In the genomic region with DNA sequence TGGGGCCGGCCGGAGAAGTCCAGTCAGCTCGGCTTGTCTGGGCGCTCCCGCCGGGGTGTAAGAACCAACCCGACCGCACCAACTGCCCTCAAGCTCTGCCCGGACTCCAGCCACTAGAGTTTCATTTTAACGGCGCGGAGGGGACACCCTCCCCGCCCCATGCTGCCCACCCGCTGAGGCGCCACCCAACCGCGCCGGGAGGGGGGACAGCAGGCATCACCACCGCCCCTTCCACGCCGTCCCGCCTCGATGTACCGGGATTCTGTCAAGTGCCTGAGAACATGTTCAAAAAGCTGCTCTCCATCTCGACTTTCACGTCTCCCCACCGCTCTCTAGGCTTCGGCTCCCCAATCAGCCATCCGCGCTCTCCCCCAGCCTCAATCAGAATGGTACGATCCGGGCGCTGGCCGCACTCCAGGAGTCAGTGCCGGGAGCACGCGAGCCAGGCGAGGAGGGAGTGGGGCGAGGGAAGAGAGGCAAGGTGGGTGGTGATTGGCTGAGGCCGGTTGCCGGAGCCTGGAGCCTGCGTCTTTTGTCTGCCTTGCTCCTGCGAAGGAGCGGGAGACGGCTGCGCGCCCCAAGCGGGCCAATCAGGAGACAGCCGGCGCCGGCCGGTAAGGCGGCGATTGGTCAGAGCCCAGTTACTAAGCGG, we compare ENCODE assay signal across 1 cellular context.
TF ChIP-seq lines count a peak whose summit lies in the region.

A gene (minus strand): TSS at position 101 of the 652 bp plus-strand sequence. CDS start 677 bp downstream, outside the sequence.

TF ChIP-seq in HEK293, 187 proteins besides CTCF, POLR2A, EP300 and RAD21 (continued from another document and continues in another):
- TF ChIP-seq, protein P1, sequence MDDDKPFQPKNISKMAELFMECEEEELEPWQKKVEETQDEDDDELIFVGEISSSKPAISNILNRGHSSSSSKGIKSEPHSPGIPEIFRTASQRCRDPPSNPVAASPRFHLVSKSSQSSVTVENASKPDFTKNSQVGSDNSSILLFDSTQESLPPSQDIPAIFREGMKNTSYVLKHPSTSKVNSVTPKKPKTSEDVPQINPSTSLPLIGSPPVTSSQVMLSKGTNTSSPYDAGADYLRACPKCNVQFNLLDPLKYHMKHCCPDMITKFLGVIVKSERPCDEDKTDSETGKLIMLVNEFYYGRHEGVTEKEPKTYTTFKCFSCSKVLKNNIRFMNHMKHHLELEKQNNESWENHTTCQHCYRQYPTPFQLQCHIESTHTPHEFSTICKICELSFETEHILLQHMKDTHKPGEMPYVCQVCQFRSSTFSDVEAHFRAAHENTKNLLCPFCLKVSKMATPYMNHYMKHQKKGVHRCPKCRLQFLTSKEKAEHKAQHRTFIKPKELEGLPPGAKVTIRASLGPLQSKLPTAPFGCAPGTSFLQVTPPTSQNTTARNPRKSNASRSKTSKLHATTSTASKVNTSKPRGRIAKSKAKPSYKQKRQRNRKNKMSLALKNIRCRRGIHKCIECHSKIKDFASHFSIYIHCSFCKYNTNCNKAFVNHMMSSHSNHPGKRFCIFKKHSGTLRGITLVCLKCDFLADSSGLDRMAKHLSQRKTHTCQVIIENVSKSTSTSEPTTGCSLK (tag by site-specific recombination; IDR thresholded peaks at IDR 0.05): no peak
- TF ChIP-seq ZNF214 (tag by site-specific recombination; IDR thresholded peaks at IDR 0.05; ENCODE audit: borderline replicate concordance) (no peak), KLF7 (tag by site-specific recombination; IDR thresholded peaks at IDR 0.05; ENCODE audit: borderline replicate concordance) (peak; percentile 98), BCL11A (tag by site-specific recombination; IDR thresholded peaks at IDR 0.05; ENCODE audit: low read depth) (peak; percentile 96), ZNF521 (tag by site-specific recombination; IDR thresholded peaks at IDR 0.05) (no peak), ZNF549 (tag by site-specific recombination; IDR thresholded peaks at IDR 0.05) (no peak), ZNF292 (tag by site-specific recombination; IDR thresholded peaks at IDR 0.05; ENCODE audit: borderline replicate concordance, low read depth) (no peak), ZNF544 (tag by site-specific recombination; IDR thresholded peaks at IDR 0.05) (no peak), ZNF311 (tag by site-specific recombination; IDR thresholded peaks at IDR 0.05; ENCODE audit: borderline replicate concordance) (no peak), ZNF777 (tag by site-specific recombination; IDR thresholded peaks at IDR 0.05; ENCODE audit: borderline replicate concordance) (no peak), SCRT2 (tag by site-specific recombination; IDR thresholded peaks at IDR 0.05) (peak; percentile 57), ZNF660 (tag by site-specific recombination; IDR thresholded peaks at IDR 0.05) (peak; percentile 90), ZNF501 (tag by site-specific recombination; IDR thresholded peaks at IDR 0.05) (peak; percentile 100), ZFP41 (tag by site-specific recombination; IDR thresholded peaks at IDR 0.05; ENCODE audit: borderline replicate concordance) (no peak; the same call in 1 of the 2 replicates), ZNF596 (tag by site-specific recombination; IDR thresholded peaks at IDR 0.05) (0 out of 2 replicates have a peak, but pooled peaks have one; percentile 34), ZNF843 (tag by site-specific recombination; IDR thresholded peaks at IDR 0.05) (peak; percentile 91), KLF16 (tag by site-specific recombination; IDR thresholded peaks at IDR 0.05) (peak; percentile 99), ZNF202 (tag by site-specific recombination; IDR thresholded peaks at IDR 0.05; ENCODE audit: borderline replicate concordance) (no peak), ZNF776 (tag by site-specific recombination; IDR thresholded peaks at IDR 0.05; ENCODE audit: borderline replicate concordance) (no peak), FEZF1 (tag by site-specific recombination; IDR thresholded peaks at IDR 0.05) (peak; percentile 94), ZNF23 (tag by site-specific recombination; IDR thresholded peaks at IDR 0.05; ENCODE audit: borderline replicate concordance) (no peak), ZNF623 (tag by site-specific recombination; IDR thresholded peaks at IDR 0.05) (peak; percentile 35; the same call in 1 of the 2 replicates), ZNF324 (tag by site-specific recombination; IDR thresholded peaks at IDR 0.05) (peak; percentile 100), ZNF48 (tag by site-specific recombination; IDR thresholded peaks at IDR 0.05) (no peak), ZNF837 (tag by site-specific recombination; IDR thresholded peaks at IDR 0.05) (no peak; the same call in 1 of the 2 replicates), GFI1B (tag by site-specific recombination; IDR thresholded peaks at IDR 0.05) (peak; percentile 70), ZNF548 (tag by site-specific recombination; IDR thresholded peaks at IDR 0.05) (no peak), IKZF3 (tag by site-specific recombination; IDR thresholded peaks at IDR 0.05) (peak; percentile 92), ZNF473 (tag by site-specific recombination; IDR thresholded peaks at IDR 0.05) (no peak), ZNF654 (tag by site-specific recombination; IDR thresholded peaks at IDR 0.05; ENCODE audit: low read depth) (no peak), ZNF530 (tag by site-specific recombination; IDR thresholded peaks at IDR 0.05; ENCODE audit: low read depth) (no peak), ZNF707 (tag by site-specific recombination; IDR thresholded peaks at IDR 0.05) (no peak), PRDM1 (tag by site-specific recombination; IDR thresholded peaks at IDR 0.05) (no peak), KLF1 (tag by site-specific recombination; IDR thresholded peaks at IDR 0.05) (peak; percentile 94), OVOL3 (tag by site-specific recombination; IDR thresholded peaks at IDR 0.05) (peak; percentile 83), ZNF747 (tag by site-specific recombination; IDR thresholded peaks at IDR 0.05) (no peak), ZNF155 (tag by site-specific recombination; IDR thresholded peaks at IDR 0.05) (no peak)
- TF ChIP-seq, protein P2, sequence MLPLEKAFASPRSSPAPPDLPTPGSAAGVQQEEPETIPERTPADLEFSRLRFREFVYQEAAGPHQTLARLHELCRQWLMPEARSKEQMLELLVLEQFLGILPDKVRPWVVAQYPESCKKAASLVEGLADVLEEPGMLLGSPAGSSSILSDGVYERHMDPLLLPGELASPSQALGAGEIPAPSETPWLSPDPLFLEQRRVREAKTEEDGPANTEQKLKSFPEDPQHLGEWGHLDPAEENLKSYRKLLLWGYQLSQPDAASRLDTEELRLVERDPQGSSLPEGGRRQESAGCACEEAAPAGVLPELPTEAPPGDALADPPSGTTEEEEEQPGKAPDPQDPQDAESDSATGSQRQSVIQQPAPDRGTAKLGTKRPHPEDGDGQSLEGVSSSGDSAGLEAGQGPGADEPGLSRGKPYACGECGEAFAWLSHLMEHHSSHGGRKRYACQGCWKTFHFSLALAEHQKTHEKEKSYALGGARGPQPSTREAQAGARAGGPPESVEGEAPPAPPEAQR (tag by site-specific recombination; IDR thresholded peaks at IDR 0.05): peak; percentile 89; the same call in 1 of the 2 replicates
- TF ChIP-seq, protein P3, sequence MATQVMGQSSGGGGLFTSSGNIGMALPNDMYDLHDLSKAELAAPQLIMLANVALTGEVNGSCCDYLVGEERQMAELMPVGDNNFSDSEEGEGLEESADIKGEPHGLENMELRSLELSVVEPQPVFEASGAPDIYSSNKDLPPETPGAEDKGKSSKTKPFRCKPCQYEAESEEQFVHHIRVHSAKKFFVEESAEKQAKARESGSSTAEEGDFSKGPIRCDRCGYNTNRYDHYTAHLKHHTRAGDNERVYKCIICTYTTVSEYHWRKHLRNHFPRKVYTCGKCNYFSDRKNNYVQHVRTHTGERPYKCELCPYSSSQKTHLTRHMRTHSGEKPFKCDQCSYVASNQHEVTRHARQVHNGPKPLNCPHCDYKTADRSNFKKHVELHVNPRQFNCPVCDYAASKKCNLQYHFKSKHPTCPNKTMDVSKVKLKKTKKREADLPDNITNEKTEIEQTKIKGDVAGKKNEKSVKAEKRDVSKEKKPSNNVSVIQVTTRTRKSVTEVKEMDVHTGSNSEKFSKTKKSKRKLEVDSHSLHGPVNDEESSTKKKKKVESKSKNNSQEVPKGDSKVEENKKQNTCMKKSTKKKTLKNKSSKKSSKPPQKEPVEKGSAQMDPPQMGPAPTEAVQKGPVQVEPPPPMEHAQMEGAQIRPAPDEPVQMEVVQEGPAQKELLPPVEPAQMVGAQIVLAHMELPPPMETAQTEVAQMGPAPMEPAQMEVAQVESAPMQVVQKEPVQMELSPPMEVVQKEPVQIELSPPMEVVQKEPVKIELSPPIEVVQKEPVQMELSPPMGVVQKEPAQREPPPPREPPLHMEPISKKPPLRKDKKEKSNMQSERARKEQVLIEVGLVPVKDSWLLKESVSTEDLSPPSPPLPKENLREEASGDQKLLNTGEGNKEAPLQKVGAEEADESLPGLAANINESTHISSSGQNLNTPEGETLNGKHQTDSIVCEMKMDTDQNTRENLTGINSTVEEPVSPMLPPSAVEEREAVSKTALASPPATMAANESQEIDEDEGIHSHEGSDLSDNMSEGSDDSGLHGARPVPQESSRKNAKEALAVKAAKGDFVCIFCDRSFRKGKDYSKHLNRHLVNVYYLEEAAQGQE (tag by site-specific recombination; IDR thresholded peaks at IDR 0.05): peak; percentile 67; the same call in 1 of the 2 replicates
- TF ChIP-seq, protein P4, sequence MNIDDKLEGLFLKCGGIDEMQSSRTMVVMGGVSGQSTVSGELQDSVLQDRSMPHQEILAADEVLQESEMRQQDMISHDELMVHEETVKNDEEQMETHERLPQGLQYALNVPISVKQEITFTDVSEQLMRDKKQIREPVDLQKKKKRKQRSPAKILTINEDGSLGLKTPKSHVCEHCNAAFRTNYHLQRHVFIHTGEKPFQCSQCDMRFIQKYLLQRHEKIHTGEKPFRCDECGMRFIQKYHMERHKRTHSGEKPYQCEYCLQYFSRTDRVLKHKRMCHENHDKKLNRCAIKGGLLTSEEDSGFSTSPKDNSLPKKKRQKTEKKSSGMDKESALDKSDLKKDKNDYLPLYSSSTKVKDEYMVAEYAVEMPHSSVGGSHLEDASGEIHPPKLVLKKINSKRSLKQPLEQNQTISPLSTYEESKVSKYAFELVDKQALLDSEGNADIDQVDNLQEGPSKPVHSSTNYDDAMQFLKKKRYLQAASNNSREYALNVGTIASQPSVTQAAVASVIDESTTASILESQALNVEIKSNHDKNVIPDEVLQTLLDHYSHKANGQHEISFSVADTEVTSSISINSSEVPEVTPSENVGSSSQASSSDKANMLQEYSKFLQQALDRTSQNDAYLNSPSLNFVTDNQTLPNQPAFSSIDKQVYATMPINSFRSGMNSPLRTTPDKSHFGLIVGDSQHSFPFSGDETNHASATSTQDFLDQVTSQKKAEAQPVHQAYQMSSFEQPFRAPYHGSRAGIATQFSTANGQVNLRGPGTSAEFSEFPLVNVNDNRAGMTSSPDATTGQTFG (tag by site-specific recombination; IDR thresholded peaks at IDR 0.05; ENCODE audit: borderline replicate concordance): peak; percentile 95
- TF ChIP-seq, protein P5, sequence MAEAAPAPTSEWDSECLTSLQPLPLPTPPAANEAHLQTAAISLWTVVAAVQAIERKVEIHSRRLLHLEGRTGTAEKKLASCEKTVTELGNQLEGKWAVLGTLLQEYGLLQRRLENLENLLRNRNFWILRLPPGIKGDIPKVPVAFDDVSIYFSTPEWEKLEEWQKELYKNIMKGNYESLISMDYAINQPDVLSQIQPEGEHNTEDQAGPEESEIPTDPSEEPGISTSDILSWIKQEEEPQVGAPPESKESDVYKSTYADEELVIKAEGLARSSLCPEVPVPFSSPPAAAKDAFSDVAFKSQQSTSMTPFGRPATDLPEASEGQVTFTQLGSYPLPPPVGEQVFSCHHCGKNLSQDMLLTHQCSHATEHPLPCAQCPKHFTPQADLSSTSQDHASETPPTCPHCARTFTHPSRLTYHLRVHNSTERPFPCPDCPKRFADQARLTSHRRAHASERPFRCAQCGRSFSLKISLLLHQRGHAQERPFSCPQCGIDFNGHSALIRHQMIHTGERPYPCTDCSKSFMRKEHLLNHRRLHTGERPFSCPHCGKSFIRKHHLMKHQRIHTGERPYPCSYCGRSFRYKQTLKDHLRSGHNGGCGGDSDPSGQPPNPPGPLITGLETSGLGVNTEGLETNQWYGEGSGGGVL (tag by site-specific recombination; IDR thresholded peaks at IDR 0.05): peak; percentile 77
- TF ChIP-seq, protein P6, sequence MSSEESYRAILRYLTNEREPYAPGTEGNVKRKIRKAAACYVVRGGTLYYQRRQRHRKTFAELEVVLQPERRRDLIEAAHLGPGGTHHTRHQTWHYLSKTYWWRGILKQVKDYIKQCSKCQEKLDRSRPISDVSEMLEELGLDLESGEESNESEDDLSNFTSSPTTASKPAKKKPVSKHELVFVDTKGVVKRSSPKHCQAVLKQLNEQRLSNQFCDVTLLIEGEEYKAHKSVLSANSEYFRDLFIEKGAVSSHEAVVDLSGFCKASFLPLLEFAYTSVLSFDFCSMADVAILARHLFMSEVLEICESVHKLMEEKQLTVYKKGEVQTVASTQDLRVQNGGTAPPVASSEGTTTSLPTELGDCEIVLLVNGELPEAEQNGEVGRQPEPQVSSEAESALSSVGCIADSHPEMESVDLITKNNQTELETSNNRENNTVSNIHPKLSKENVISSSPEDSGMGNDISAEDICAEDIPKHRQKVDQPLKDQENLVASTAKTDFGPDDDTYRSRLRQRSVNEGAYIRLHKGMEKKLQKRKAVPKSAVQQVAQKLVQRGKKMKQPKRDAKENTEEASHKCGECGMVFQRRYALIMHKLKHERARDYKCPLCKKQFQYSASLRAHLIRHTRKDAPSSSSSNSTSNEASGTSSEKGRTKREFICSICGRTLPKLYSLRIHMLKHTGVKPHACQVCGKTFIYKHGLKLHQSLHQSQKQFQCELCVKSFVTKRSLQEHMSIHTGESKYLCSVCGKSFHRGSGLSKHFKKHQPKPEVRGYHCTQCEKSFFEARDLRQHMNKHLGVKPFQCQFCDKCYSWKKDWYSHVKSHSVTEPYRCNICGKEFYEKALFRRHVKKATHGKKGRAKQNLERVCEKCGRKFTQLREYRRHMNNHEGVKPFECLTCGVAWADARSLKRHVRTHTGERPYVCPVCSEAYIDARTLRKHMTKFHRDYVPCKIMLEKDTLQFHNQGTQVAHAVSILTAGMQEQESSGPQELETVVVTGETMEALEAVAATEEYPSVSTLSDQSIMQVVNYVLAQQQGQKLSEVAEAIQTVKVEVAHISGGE (tag by site-specific recombination; conservative IDR thresholded peaks at IDR 0.05; ENCODE audit: low read depth): peak; percentile 41; the same call in 1 of the 2 replicates
- TF ChIP-seq, protein P7, sequence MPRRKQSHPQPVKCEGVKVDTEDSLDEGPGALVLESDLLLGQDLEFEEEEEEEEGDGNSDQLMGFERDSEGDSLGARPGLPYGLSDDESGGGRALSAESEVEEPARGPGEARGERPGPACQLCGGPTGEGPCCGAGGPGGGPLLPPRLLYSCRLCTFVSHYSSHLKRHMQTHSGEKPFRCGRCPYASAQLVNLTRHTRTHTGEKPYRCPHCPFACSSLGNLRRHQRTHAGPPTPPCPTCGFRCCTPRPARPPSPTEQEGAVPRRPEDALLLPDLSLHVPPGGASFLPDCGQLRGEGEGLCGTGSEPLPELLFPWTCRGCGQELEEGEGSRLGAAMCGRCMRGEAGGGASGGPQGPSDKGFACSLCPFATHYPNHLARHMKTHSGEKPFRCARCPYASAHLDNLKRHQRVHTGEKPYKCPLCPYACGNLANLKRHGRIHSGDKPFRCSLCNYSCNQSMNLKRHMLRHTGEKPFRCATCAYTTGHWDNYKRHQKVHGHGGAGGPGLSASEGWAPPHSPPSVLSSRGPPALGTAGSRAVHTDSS (tag by site-specific recombination; IDR thresholded peaks at IDR 0.05): 0 out of 2 replicates have a peak, but pooled peaks have one; percentile 17
